21 cellular contexts compared by ENCODE assay signal in genomic region chr14:92058006-92058917, GRCh38.
DNase-seq lines count a peak whose midpoint lies in the region; ATAC-seq lines count a peak whose summit lies in the region.
"Had no signal": no experiment of that assay in that cellular context is flagged by ENCODE, and none has a peak within 500 bp of the region (broad histone marks: within the 10 kb centered on the region; RNA-seq: fewer than 3 reads in every experiment).

No MANE protein-coding gene starts in this region.

- ATAC-seq in GM21576 (IDR thresholded peaks at IDR 0.05; ENCODE audit: unreplicated experiment), result no peak
- ATAC-seq: CD8-positive, alpha-beta T cell had no signal

- peak overlapping the region; percentile 59 for H3K27ac ChIP-seq in substantia nigra (ENCODE audit: low read depth, low read length, poor library complexity, severe bottlenecking)
- H3K27ac ChIP-seq: HL-60, SJSA1 had no signal

- DNase-seq in NCI-H2081 (lab: John Stamatoyannopoulos, UW) (peak; percentile 18 to 60), NCI-H2081 treated with DMSO at 0.1 percent for 48 hours (lab: John Stamatoyannopoulos, UW) (no peak), NCI-H774 (lab: John Stamatoyannopoulos, UW) (peak; percentile 35), globus pallidus (ENCODE audit: low spot score) (peak; percentile 31), substantia nigra (lab: John Stamatoyannopoulos, UW) (peak in 2 of 49 donors; percentile 5 to 6), COLO668 (lab: John Stamatoyannopoulos, UW; ENCODE audit: unreplicated experiment) (no peak), ecto neural progenitor cell (ENCODE audit: low spot score) (no peak)
- DNase-seq: 8988T; Calu3; CD8-positive, alpha-beta T cell; GDM1; KBM-7; NCI-H1092; NCI-H1436 treated with DMSO at 0.1 percent for 48 hours; NCI-H2107; NCI-H446 treated with DMSO at 0.1 percent for 48 hours; NCI-H526 treated with DMSO at 0.1 percent for 48 hours; NK-92 treated with Interleukin-12 subunit alpha and Interleukin-12 subunit beta, amount 100 ng/mL, for 24 hours had no signal

Comparison
In these comparisons a context has a peak if more than half of its experiments do, and no peak if none do; other contexts are left out.
1. DNase-seq: peak in NCI-H2081 (2 of 2), NCI-H774 (single experiment) and globus pallidus (single experiment); none in NCI-H2081 treated with DMSO at 0.1 percent for 48 hours (single experiment), COLO668 (single experiment) and ecto neural progenitor cell (single experiment).